ENCODE assay signal across 8 cellular contexts in genomic region chr10:43225787-43226153, GRCh38. TPM values are rescaled to one million over a fixed set of nuclear protein-coding genes. Genes with fewer than 3 reads are reported as not detected.
DNase-seq lines count a peak whose midpoint lies in the region; ATAC-seq and TF ChIP-seq lines count a peak whose summit lies in the region.

No MANE protein-coding gene starts in this region.

- intact Hi-C loops in MCF 10A (cut with micrococcal nuclease): no loop called here
- intact Hi-C loops in mammary epithelial cell (cut with micrococcal nuclease): no loop called here

- no peak for TF ChIP-seq EP300 in upper lobe of left lung (IDR thresholded peaks at IDR 0.05)

- POLR2A ChIA-PET in MCF 10A (lab: Yijun Ruan, JAX): no interaction called here
- POLR2A ChIA-PET in activated naive CD8-positive, alpha-beta T cell treated with anti-CD3 and anti-CD28 coated beads, Interleukin-2, amount 10 ng/mL, durations not matched to agents 7 days and 5 days (lab: Charles Lee): no interaction called here

- H3K79me2 ChIP-seq in mammary epithelial cell (ENCODE audit: insufficient read depth, low read length): no peaks in the 10 kb centered on the region

- no peaks in the 10 kb centered on the region for H3K9me3 ChIP-seq in mammary epithelial cell (replicated peaks; ENCODE audit: insufficient read depth, low read length)
- H3K9me3 ChIP-seq in upper lobe of left lung: no peaks in the 10 kb centered on the region

- no peaks in the 10 kb centered on the region for H3K36me3 Mint-ChIP-seq in MCF 10A (ENCODE audit: insufficient read depth, unreplicated experiment)
- H3K36me3 Mint-ChIP-seq in activated naive CD8-positive, alpha-beta T cell treated with anti-CD3 and anti-CD28 coated beads, Interleukin-2, amount 10 ng/mL, durations not matched to agents 7 days and 5 days: no peaks in the 10 kb centered on the region

- H3K36me3 ChIP-seq in mammary epithelial cell (ENCODE audit: insufficient read depth, low read length) (no peaks in the 10 kb centered on the region), upper lobe of left lung (no peaks in the 10 kb centered on the region)

- DNase-seq in MCF 10A (ENCODE audit: unreplicated experiment) (peak; percentile 14), mammary epithelial cell (no peak), midbrain (lab: John Stamatoyannopoulos, UW) (peak; percentile 42), upper lobe of left lung (peak; percentile 19 to 55), coronary artery (ENCODE audit: low spot score) (no peak), HuH-7.5 (ENCODE audit: low spot score) (no peak), NCI-H146 (lab: John Stamatoyannopoulos, UW) (no peak)
- peak; percentile 26 for DNase-seq in activated naive CD8-positive, alpha-beta T cell treated with anti-CD3 and anti-CD28 coated beads, Interleukin-2, amount 10 ng/mL, durations not matched to agents 7 days and 5 days

- no peak for TF ChIP-seq POLR2A in upper lobe of left lung (IDR thresholded peaks at IDR 0.05)

- no peak overlapping the region for H3K27ac Mint-ChIP-seq in MCF 10A (ENCODE audit: low read depth, unreplicated experiment)
- no peak overlapping the region for H3K27ac Mint-ChIP-seq in activated naive CD8-positive, alpha-beta T cell treated with anti-CD3 and anti-CD28 coated beads, Interleukin-2, amount 10 ng/mL, durations not matched to agents 7 days and 5 days

- in situ Hi-C loops in mammary epithelial cell (cut with MboI; ENCODE audit: low sequenced_read_pairs in 2 of 2): no loop called here

- no peak overlapping the region for H3K4me3 ChIP-seq in mammary epithelial cell (replicated peaks in 1 of 3; ENCODE audit: insufficient read depth in 1 of 3, low read depth in 2 of 3, low read length in 3 of 3)
- H3K4me3 ChIP-seq in upper lobe of left lung: no peak overlapping the region
- H3K4me3 ChIP-seq in coronary artery: no peak overlapping the region

- peaks cover 6% of the 10 kb centered on the region for H3K4me1 Mint-ChIP-seq in MCF 10A (ENCODE audit: insufficient read depth, unreplicated experiment)
- peaks cover 24% of the 10 kb centered on the region for H3K4me1 Mint-ChIP-seq in activated naive CD8-positive, alpha-beta T cell treated with anti-CD3 and anti-CD28 coated beads, Interleukin-2, amount 10 ng/mL, durations not matched to agents 7 days and 5 days

- TF ChIP-seq CTCF in MCF 10A (IDR thresholded peaks at IDR 0.05; ENCODE audit: unreplicated experiment) (no peak), mammary epithelial cell (conservative IDR thresholded peaks at IDR 0.05 in 1 of 2, IDR thresholded peaks at IDR 0.05 in 1 of 2; ENCODE audit: extremely low read depth in 1 of 2, insufficient read depth in 1 of 2, low read depth in 1 of 2, low read length in 2 of 2) (no peak), upper lobe of left lung (IDR thresholded peaks at IDR 0.05) (no peak), coronary artery (IDR thresholded peaks at IDR 0.05) (no peak)

- H3K9ac ChIP-seq in mammary epithelial cell (ENCODE audit: insufficient read depth, low read length): no peak overlapping the region

- H3K4me1 ChIP-seq in mammary epithelial cell (ENCODE audit: insufficient read depth, low read length): peaks cover 4% of the 10 kb centered on the region
- H3K4me1 ChIP-seq in upper lobe of left lung: peaks cover 10 to 19% (median 11%) of the 10 kb centered on the region in 4 donors

- no peak overlapping the region for H2AFZ ChIP-seq in mammary epithelial cell (ENCODE audit: low read depth, low read length)

- BruUV-seq in MCF 10A (replicated peaks; lab: Mats Ljungman, UMichigan) (no TSS peak), mammary epithelial cell (replicated peaks; lab: Mats Ljungman, UMichigan) (no TSS peak)

- no peak overlapping the region for H3K4me3 Mint-ChIP-seq in MCF 10A (ENCODE audit: unreplicated experiment)
- H3K4me3 Mint-ChIP-seq in activated naive CD8-positive, alpha-beta T cell treated with anti-CD3 and anti-CD28 coated beads, Interleukin-2, amount 10 ng/mL, durations not matched to agents 7 days and 5 days: no peak overlapping the region

- H3K9me3 Mint-ChIP-seq in MCF 10A (ENCODE audit: unreplicated experiment): no peaks in the 10 kb centered on the region
- H3K9me3 Mint-ChIP-seq in activated naive CD8-positive, alpha-beta T cell treated with anti-CD3 and anti-CD28 coated beads, Interleukin-2, amount 10 ng/mL, durations not matched to agents 7 days and 5 days: no peaks in the 10 kb centered on the region

- no peak overlapping the region for H3K4me2 ChIP-seq in mammary epithelial cell (ENCODE audit: insufficient read depth, low read depth, low read length)

- WGBS in mammary epithelial cell (ENCODE audit: low coverage, missing lambda C conversion rate): 6% methylated on average over 6 of the region's 11 CpGs
- 37 to 83% methylated on average over 3 to 10 of the region's 11 CpGs for WGBS in upper lobe of left lung, 2 donors

- no peak for ATAC-seq in activated naive CD8-positive, alpha-beta T cell treated with anti-CD3 and anti-CD28 coated beads, Interleukin-2, amount 10 ng/mL, durations not matched to agents 7 days and 5 days (ENCODE audit: low read depth)
- no peak for ATAC-seq in upper lobe of left lung (ENCODE audit: low FRiP score in 2 of 2)

- peaks cover 15% of the 10 kb centered on the region for H3K27me3 Mint-ChIP-seq in MCF 10A (ENCODE audit: insufficient read depth, unreplicated experiment)
- peaks cover 29% of the 10 kb centered on the region for H3K27me3 Mint-ChIP-seq in activated naive CD8-positive, alpha-beta T cell treated with anti-CD3 and anti-CD28 coated beads, Interleukin-2, amount 10 ng/mL, durations not matched to agents 7 days and 5 days

- CTCF ChIA-PET in MCF 10A (lab: Yijun Ruan, JAX): no interaction called here
- CTCF ChIA-PET in mammary epithelial cell (lab: Charles Lee; ENCODE audit: low non-redundant PET): no interaction called here

- H3K27ac ChIP-seq in mammary epithelial cell (ENCODE audit: insufficient read depth, low read depth, low read length) (no peak overlapping the region), upper lobe of left lung (no peak overlapping the region), coronary artery (peak overlapping the region in 1 of 2 donors; percentile 22)

- no peaks in the 10 kb centered on the region for H4K20me1 ChIP-seq in mammary epithelial cell (ENCODE audit: insufficient read depth, low read length)

- peaks cover 11% of the 10 kb centered on the region for H3K27me3 ChIP-seq in mammary epithelial cell (ENCODE audit: insufficient read depth, low read length)
- H3K27me3 ChIP-seq in upper lobe of left lung: peaks cover 0 to 22% (median 12%) of the 10 kb centered on the region in 4 donors

- dilution Hi-C loops in mammary epithelial cell (cut with HindIII; ENCODE audit: low sequenced_read_pairs): no loop called here

RNA-seq across cellular contexts. Expression of gene RASGEF1A, which starts 41.1 kb away (rescaled TPM):
- total RNA-seq in MCF 10A (2022) (not detected in 2 replicates), mammary epithelial cell (1 to 10 TPM in 1 of 2 donors, not detected in 1; 4.7 TPM), upper lobe of left lung (1 to 10 TPM; 2.3 to 8.4 (median 4.9) TPM)
- polyA plus RNA-seq in mammary epithelial cell: 0.79 TPM
- polyA minus RNA-seq in mammary epithelial cell: not detected
- total RNA-seq in activated naive CD8-positive, alpha-beta T cell treated with anti-CD3 and anti-CD28 coated beads, Interleukin-2, amount 10 ng/mL, durations not matched to agents 7 days and 5 days: 1 to 10 TPM; 4.4 to 4.9 TPM

Comparison
In these comparisons a context has a peak if more than half of its experiments do, and no peak if none do; other contexts are left out.
1. DNase-seq: peak in MCF 10A (single experiment), activated naive CD8-positive, alpha-beta T cell treated with anti-CD3 and anti-CD28 coated beads, Interleukin-2, amount 10 ng/mL, durations not matched to agents 7 days and 5 days (single experiment), midbrain (single experiment) and upper lobe of left lung (2 of 2); none in mammary epithelial cell (single experiment), coronary artery (single experiment), HuH-7.5 (single experiment) and NCI-H146 (single experiment).